Comparison of ENCODE assay signal across 8 cellular contexts in genomic region chr14:95523818-95524448, GRCh38. TPM values are rescaled to one million over a fixed set of nuclear protein-coding genes. Genes with fewer than 3 reads are reported as not detected.
DNase-seq lines count a peak whose midpoint lies in the region; ATAC-seq and TF ChIP-seq lines count a peak whose summit lies in the region.

No MANE protein-coding gene starts in this region.

- TF ChIP-seq CTCF in type B pancreatic cell (conservative IDR thresholded peaks at IDR 0.05), result no peak

- peak; percentile 55 for DNase-seq in stimulated activated CD4-positive, alpha-beta T cell treated with anti-CD3 and anti-CD28 coated beads, Interleukin-4, amount 100 ng/mL, for 24 hours
- DNase-seq in stimulated activated CD4-positive, alpha-beta T cell treated with anti-CD3 and anti-CD28 coated beads, Interleukin-4, amount 100 ng/mL, for 4 hours, result no peak
- DNase-seq in left ventricle myocardium superior, result no peak
- DNase-seq in type B pancreatic cell (ENCODE audit: extremely low spot score, unreplicated experiment), result no peak
- no peak for DNase-seq in midbrain (lab: John Stamatoyannopoulos, UW)

- peak overlapping the region; percentile 93 for H3K4me3 Mint-ChIP-seq in activated T-helper 17 cell treated with anti-CD3 and anti-CD28 coated beads, Interleukin-2, amount 50 U/mL, for 72 hours
- peak overlapping the region; percentile 32 for H3K4me3 Mint-ChIP-seq in type B pancreatic cell

- H3K4me1 Mint-ChIP-seq in activated T-helper 17 cell treated with anti-CD3 and anti-CD28 coated beads, Interleukin-2, amount 50 U/mL, for 72 hours, result peaks cover 59% of the 10 kb centered on the region
- H3K4me1 Mint-ChIP-seq in type B pancreatic cell (ENCODE audit: unreplicated experiment), result peaks cover 20% of the 10 kb centered on the region

- H3K27ac Mint-ChIP-seq in activated T-helper 17 cell treated with anti-CD3 and anti-CD28 coated beads, Interleukin-2, amount 50 U/mL, for 72 hours, result peak overlapping the region; percentile 94
- peak overlapping the region; percentile 42 for H3K27ac Mint-ChIP-seq in type B pancreatic cell

- intact Hi-C loops in left ventricle myocardium superior (cut with micrococcal nuclease), result no loop called here

- H3K36me3 Mint-ChIP-seq in activated T-helper 17 cell treated with anti-CD3 and anti-CD28 coated beads, Interleukin-2, amount 50 U/mL, for 72 hours (ENCODE audit: low read depth), result peaks cover 11% of the 10 kb centered on the region
- no peaks in the 10 kb centered on the region for H3K36me3 Mint-ChIP-seq in type B pancreatic cell

- no peaks in the 10 kb centered on the region for H3K9me3 Mint-ChIP-seq in activated T-helper 17 cell treated with anti-CD3 and anti-CD28 coated beads, Interleukin-2, amount 50 U/mL, for 72 hours
- no peaks in the 10 kb centered on the region for H3K9me3 Mint-ChIP-seq in type B pancreatic cell

- peak; percentile 23 for ATAC-seq in activated T-helper 17 cell treated with anti-CD3 and anti-CD28 coated beads, Interleukin-2, amount 50 U/mL, for 72 hours (replicated peaks)
- ATAC-seq in left ventricle myocardium superior (peak; percentile 41), GM19397 (IDR thresholded peaks at IDR 0.05; ENCODE audit: unreplicated experiment) (no peak), HG02870 (IDR thresholded peaks at IDR 0.05; ENCODE audit: unreplicated experiment) (no peak)

- H3K27me3 Mint-ChIP-seq in activated T-helper 17 cell treated with anti-CD3 and anti-CD28 coated beads, Interleukin-2, amount 50 U/mL, for 72 hours, result no peaks in the 10 kb centered on the region
- H3K27me3 Mint-ChIP-seq in type B pancreatic cell, result peaks cover 4% of the 10 kb centered on the region

RNA-seq across cellular contexts. Expression of gene SYNE3, which starts 7.5 kb away (rescaled TPM):
- 10 to 100 TPM; 78.9 to 79.1 TPM for total RNA-seq in activated T-helper 17 cell treated with anti-CD3 and anti-CD28 coated beads, Interleukin-2, amount 50 U/mL, for 72 hours
- 12.2 TPM for total RNA-seq in left ventricle myocardium superior
- total RNA-seq in type B pancreatic cell (ENCODE audit: low replicate concordance), result 0.65 and 2.9 TPM in 2 replicates

RNA-seq across cellular contexts. Expression of gene GLRX5, which starts 10.9 kb away (rescaled TPM):
- total RNA-seq in activated T-helper 17 cell treated with anti-CD3 and anti-CD28 coated beads, Interleukin-2, amount 50 U/mL, for 72 hours, result 10 to 100 TPM; 21.5 to 61.4 TPM
- total RNA-seq in left ventricle myocardium superior (94.0 TPM), type B pancreatic cell (ENCODE audit: low replicate concordance) (48.8 and 59.4 TPM in 2 replicates)

Comparison
In these comparisons a context has a peak if more than half of its experiments do, and no peak if none do; other contexts are left out.
1. ATAC-seq: peak in activated T-helper 17 cell treated with anti-CD3 and anti-CD28 coated beads, Interleukin-2, amount 50 U/mL, for 72 hours (single experiment) and left ventricle myocardium superior (single experiment); none in GM19397 (single experiment) and HG02870 (single experiment).